Comparison of ENCODE assay signal across 1 cellular context in the genomic region with DNA sequence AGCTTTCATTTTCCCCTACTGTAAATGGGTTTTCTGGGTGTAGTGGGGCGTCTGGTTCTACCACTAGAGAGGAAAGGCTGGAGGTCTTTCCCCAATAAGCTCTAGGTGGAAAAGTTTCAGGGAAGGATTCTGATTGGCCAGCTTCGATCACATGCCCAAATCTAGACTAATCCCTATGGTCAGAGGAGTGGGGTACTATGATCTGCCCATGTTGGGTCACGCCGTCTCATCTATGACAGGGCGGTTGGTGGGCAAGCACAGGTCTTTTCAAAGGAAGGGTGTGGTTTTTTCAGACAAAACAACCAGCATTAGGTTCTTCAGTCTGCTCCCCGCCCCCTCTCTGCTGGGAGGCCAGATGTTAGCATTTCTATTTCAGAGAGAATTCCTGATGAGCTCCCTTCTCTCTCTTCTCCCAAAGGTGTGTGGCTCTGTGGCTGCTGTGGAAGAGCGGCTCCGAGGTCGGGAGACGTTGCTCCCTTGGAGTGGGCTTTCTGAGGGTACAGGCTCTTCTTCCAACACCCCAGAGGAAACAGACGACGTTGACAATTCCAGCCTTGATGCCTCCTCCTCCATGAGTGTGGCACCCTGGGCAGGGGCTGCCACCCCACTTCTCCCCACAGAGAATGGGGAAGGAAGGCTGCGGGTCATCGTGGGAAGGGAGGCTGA.
TF ChIP-seq lines count a peak whose summit lies in the region.

No MANE protein-coding gene starts in this region.

TF ChIP-seq in K562, 482 proteins besides CTCF, POLR2A, EP300 and RAD21 (continued from another document):
- TF ChIP-seq, protein P1, sequence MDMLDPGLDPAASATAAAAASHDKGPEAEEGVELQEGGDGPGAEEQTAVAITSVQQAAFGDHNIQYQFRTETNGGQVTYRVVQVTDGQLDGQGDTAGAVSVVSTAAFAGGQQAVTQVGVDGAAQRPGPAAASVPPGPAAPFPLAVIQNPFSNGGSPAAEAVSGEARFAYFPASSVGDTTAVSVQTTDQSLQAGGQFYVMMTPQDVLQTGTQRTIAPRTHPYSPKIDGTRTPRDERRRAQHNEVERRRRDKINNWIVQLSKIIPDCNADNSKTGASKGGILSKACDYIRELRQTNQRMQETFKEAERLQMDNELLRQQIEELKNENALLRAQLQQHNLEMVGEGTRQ (CRISPR knock-in tag; IDR thresholded peaks at IDR 0.05): peak; percentile 84
- TF ChIP-seq CEBPB (tag; IDR thresholded peaks at IDR 0.05) (no peak), RAD51 (IDR thresholded peaks at IDR 0.05; ENCODE audit: borderline replicate concordance, low read depth) (peak; percentile 62; the same call in 1 of the 2 replicates), MYNN (IDR thresholded peaks at IDR 0.05) (no peak), MYNN (CRISPR knock-in tag; IDR thresholded peaks at IDR 0.05) (no peak)
